ENCODE assay signal across 8 cellular contexts in genomic region chr2:96208144-96209010, GRCh38. TPM values are rescaled to one million over a fixed set of nuclear protein-coding genes. Genes with fewer than 3 reads are reported as not detected.
A peak's percentile ranks its signal among the peaks of the same experiment; 100 is the strongest.
DNase-seq lines count a peak whose midpoint lies in the region; ATAC-seq and TF ChIP-seq lines count a peak whose summit lies in the region.

A gene with protein sequence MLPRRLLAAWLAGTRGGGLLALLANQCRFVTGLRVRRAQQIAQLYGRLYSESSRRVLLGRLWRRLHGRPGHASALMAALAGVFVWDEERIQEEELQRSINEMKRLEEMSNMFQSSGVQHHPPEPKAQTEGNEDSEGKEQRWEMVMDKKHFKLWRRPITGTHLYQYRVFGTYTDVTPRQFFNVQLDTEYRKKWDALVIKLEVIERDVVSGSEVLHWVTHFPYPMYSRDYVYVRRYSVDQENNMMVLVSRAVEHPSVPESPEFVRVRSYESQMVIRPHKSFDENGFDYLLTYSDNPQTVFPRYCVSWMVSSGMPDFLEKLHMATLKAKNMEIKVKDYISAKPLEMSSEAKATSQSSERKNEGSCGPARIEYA (minus strand): TSS chr2:96208827. CDS start chr2:96208434, 393 bp downstream.

- DNase-seq in NCI-H1436 (lab: John Stamatoyannopoulos, UW) (peak; percentile 96), T follicular helper cell (ENCODE audit: low read depth) (peak; percentile 93), adipocyte (ENCODE audit: low read depth) (peak; percentile 98), cardiac muscle cell (ENCODE audit: low read depth in 1 of 2, low spot score in 1 of 2) (peak; percentile 98 to 99), trophoblast cell (peak; percentile 98), transverse colon (peak; percentile 99)

- H2BK5ac ChIP-seq in trophoblast cell (ENCODE audit: low read depth, low read length, poor library complexity), result peak within 1 kb of the TSS; percentile 91

- TF ChIP-seq POLR2A in transverse colon (IDR thresholded peaks at IDR 0.05), result peak; percentile 98

- TF ChIP-seq CTCF in GM12874 (IDR thresholded peaks at IDR 0.05; ENCODE audit: insufficient read depth, low read depth, low read length) (peak; percentile 4; the same call in 1 of the 2 replicates), cardiac muscle cell (IDR thresholded peaks at IDR 0.05; ENCODE audit: low read depth, low read length) (peak; percentile 1), transverse colon (IDR thresholded peaks at IDR 0.05) (peak in 2 of 5 experiments; percentile 13 to 27)

- H4K8ac ChIP-seq in trophoblast cell (ENCODE audit: low read depth, low read length), result peak within 1 kb of the TSS; percentile 97

- H2AK5ac ChIP-seq in trophoblast cell (ENCODE audit: low read length), result peak within 1 kb of the TSS; percentile 87

- in situ Hi-C loops in transverse colon (cut with MboI; ENCODE audit: low pct_ligation_motif_present in 1 of 4, low pct_unique_long_range_greater_than_20kb in 1 of 4, low sequenced_read_pairs in 3 of 4), result loop anchor here in 1 of 4 donors (5.0 kb wide), 1 partner anchor 54 kb away; no protein-coding TSS in a partner anchor

- peak; percentile 87 for ATAC-seq in HG02763 (IDR thresholded peaks at IDR 0.05; ENCODE audit: unreplicated experiment)

- peak within 1 kb of the TSS; percentile 92 for H3K18ac ChIP-seq in trophoblast cell (ENCODE audit: low read length)

- H4K12ac ChIP-seq in trophoblast cell (ENCODE audit: low read depth, low read length), result peak within 1 kb of the TSS; percentile 98

- H3K79me2 ChIP-seq in trophoblast cell (ENCODE audit: control insufficient read depth, insufficient read depth, low read length, poor library complexity), result peaks cover 24% of the 10 kb centered on the region

- no peak for TF ChIP-seq EP300 in transverse colon (IDR thresholded peaks at IDR 0.05; ENCODE audit: low read depth)

- peaks cover 2% of the 10 kb centered on the region for H3K36me3 ChIP-seq in adipocyte (ENCODE audit: control insufficient read depth, insufficient read depth, low read length, severe bottlenecking)
- no peaks in the 10 kb centered on the region for H3K36me3 ChIP-seq in cardiac muscle cell
- H3K36me3 ChIP-seq in trophoblast cell (ENCODE audit: control insufficient read depth in 1 of 2, insufficient read depth in 2 of 2, low read length in 2 of 2), result peaks cover 2 to 4% of the 10 kb centered on the region in 2 experiments
- no peaks in the 10 kb centered on the region for H3K36me3 ChIP-seq in transverse colon

- peak within 1 kb of the TSS; percentile 77 for H3K4me2 ChIP-seq in trophoblast cell (ENCODE audit: low read length)

- H3K14ac ChIP-seq in trophoblast cell (ENCODE audit: low read length), result peak within 1 kb of the TSS; percentile 93

- H2AFZ ChIP-seq in trophoblast cell (ENCODE audit: insufficient read depth, low read length, poor library complexity), result peak within 1 kb of the TSS; percentile 95

- H3K79me1 ChIP-seq in trophoblast cell (ENCODE audit: low read length), result peaks cover 6% of the 10 kb centered on the region

- H3K4me1 ChIP-seq in adipocyte (ENCODE audit: control insufficient read depth, insufficient read depth, low read length) (peaks cover 50% of the 10 kb centered on the region), cardiac muscle cell (ENCODE audit: low read depth) (peaks cover 22% of the 10 kb centered on the region), trophoblast cell (ENCODE audit: control insufficient read depth in 1 of 2, insufficient read depth in 2 of 2, low read length in 2 of 2) (peaks cover 10 to 16% of the 10 kb centered on the region in 2 experiments), transverse colon (peaks cover 35 to 51% (median 47%) of the 10 kb centered on the region in 4 donors)

- no CpG with 5 or more reads among the region's 100 CpGs for WGBS in trophoblast cell (ENCODE audit: extremely low coverage, insufficient coverage, insufficient read length)
- WGBS in transverse colon (ENCODE audit: low coverage in 1 of 2), 2 donors, result 0% methylated on average over 25 of the region's 100 CpGs; no CpG with 5 or more reads in 1 of the 2 donors

- peak within 1 kb of the TSS; percentile 83 for H3K4ac ChIP-seq in trophoblast cell (ENCODE audit: low read depth, low read length)

- H2BK12ac ChIP-seq in trophoblast cell (ENCODE audit: low read length), result no peak within 1 kb of the TSS

- peak within 1 kb of the TSS; percentile 99 for H3K9ac ChIP-seq in adipocyte (ENCODE audit: low read length)
- peak within 1 kb of the TSS; percentile 99 for H3K9ac ChIP-seq in trophoblast cell (ENCODE audit: low read length)

- peak within 1 kb of the TSS; percentile 91 for H2BK120ac ChIP-seq in trophoblast cell (ENCODE audit: insufficient read depth, low read length, poor library complexity)

- H3K9me3 ChIP-seq in adipocyte (ENCODE audit: control insufficient read depth, low read length) (no peaks in the 10 kb centered on the region), cardiac muscle cell (ENCODE audit: low read depth) (no peaks in the 10 kb centered on the region), trophoblast cell (ENCODE audit: insufficient read depth, low read depth, low read length) (no peaks in the 10 kb centered on the region), transverse colon (no peaks in the 10 kb centered on the region)

- peak within 1 kb of the TSS; percentile 96 for H3K27ac ChIP-seq in cardiac muscle cell
- H3K27ac ChIP-seq in trophoblast cell (ENCODE audit: low read depth, low read length), result peak within 1 kb of the TSS; percentile 94
- peak within 1 kb of the TSS; percentile 97 to 98 (median 98) for H3K27ac ChIP-seq in transverse colon

- H3K27me3 ChIP-seq in adipocyte (replicated peaks; ENCODE audit: control insufficient read depth, insufficient read depth, low read length) (no peaks in the 10 kb centered on the region), cardiac muscle cell (no peaks in the 10 kb centered on the region), trophoblast cell (ENCODE audit: insufficient read depth, low read length) (no peaks in the 10 kb centered on the region), transverse colon (no peaks in the 10 kb centered on the region)

- intact Hi-C loops in transverse colon (cut with DNase I; ENCODE audit: low total_unique reads), result no loop called here

- H3K4me3 ChIP-seq in adipocyte (ENCODE audit: low read length) (peak within 1 kb of the TSS; percentile 99), cardiac muscle cell (peak within 1 kb of the TSS; percentile 94), trophoblast cell (ENCODE audit: low read depth, low read length) (peak within 1 kb of the TSS; percentile 86), transverse colon (peak within 1 kb of the TSS; percentile 75 to 93 (median 84))

- no peak within 1 kb of the TSS for H3K23ac ChIP-seq in trophoblast cell (ENCODE audit: low read length)

- H4K91ac ChIP-seq in trophoblast cell (ENCODE audit: low read depth, low read length), result peak within 1 kb of the TSS; percentile 95

RNA-seq across cellular contexts. Expression of the gene that starts here (rescaled TPM):
- total RNA-seq in cardiac muscle cell (152 and 161 TPM in 2 replicates), transverse colon (100 to 1,000 TPM in 3 of 4 donors, 10 to 100 TPM in 1; 74.1 to 155 (median 139) TPM)
- polyA plus RNA-seq in cardiac muscle cell, result 214 and 246 TPM in 2 replicates
- polyA plus RNA-seq in trophoblast cell (2013), result 70.0 and 72.7 TPM in 2 replicates

Comparison
In these comparisons a context has a peak if more than half of its experiments do, and no peak if none do; other contexts are left out.
1. Peak in every context shown above with its lines: DNase-seq, ATAC-seq, H3K4me3 ChIP-seq and H3K27ac ChIP-seq.